16 cellular contexts compared by ENCODE assay signal in genomic region chr20:48805286-48805685, GRCh38. TPM values are rescaled to one million over a fixed set of nuclear protein-coding genes. Genes with fewer than 3 reads are reported as not detected.
DNase-seq lines count a peak whose midpoint lies in the region; ATAC-seq, FAIRE-seq and TF ChIP-seq lines count a peak whose summit lies in the region.
"Had no signal": no experiment of that assay in that cellular context is flagged by ENCODE, and none has a peak within 500 bp of the region (broad histone marks: within the 10 kb centered on the region; RNA-seq: fewer than 3 reads in every experiment).

No MANE protein-coding gene starts in this region.

- H3K4me3 ChIP-seq in CD4-positive, alpha-beta memory T cell (ENCODE audit: low read length in 2 of 2): no peak overlapping the region
- no peak overlapping the region for H3K4me3 ChIP-seq in heart right ventricle
- no peak overlapping the region for H3K4me3 ChIP-seq in spleen
- H3K4me3 ChIP-seq: SJCRH30 had no signal

- peaks cover 54 to 59% of the 10 kb centered on the region in 2 donors for H3K36me3 Mint-ChIP-seq in CD4-positive, alpha-beta memory T cell
- H3K36me3 Mint-ChIP-seq in activated CD4-positive, alpha-beta memory T cell treated with anti-CD3 and anti-CD28 coated beads for 36 hours: peaks cover 40% of the 10 kb centered on the region

- H3K27me3 ChIP-seq in CD4-positive, alpha-beta memory T cell (ENCODE audit: insufficient read depth, low read length): no peaks in the 10 kb centered on the region
- H3K27me3 ChIP-seq in heart right ventricle: no peaks in the 10 kb centered on the region
- H3K27me3 ChIP-seq in spleen (replicated peaks in 1 of 7): no peaks in the 10 kb centered on the region
- H3K27me3 ChIP-seq: BE2C, SJCRH30 had no signal

- H3K4me1 Mint-ChIP-seq in CD4-positive, alpha-beta memory T cell: peaks cover 63 to 100% (median 84%) of the 10 kb centered on the region in 4 donors
- H3K4me1 Mint-ChIP-seq in activated CD4-positive, alpha-beta memory T cell treated with anti-CD3 and anti-CD28 coated beads for 36 hours (ENCODE audit: low read depth): peaks cover 77% of the 10 kb centered on the region

- H3K36me3 ChIP-seq in CD4-positive, alpha-beta memory T cell (ENCODE audit: insufficient read depth, low read length): peaks cover 15% of the 10 kb centered on the region
- H3K36me3 ChIP-seq in heart right ventricle (peaks cover 0 to 19% (median 0%) of the 10 kb centered on the region in 9 donors), spleen (peaks cover 0 to 65% (median 3%) of the 10 kb centered on the region in 6 donors)
- H3K36me3 ChIP-seq: BE2C had no signal

- CTCF ChIA-PET in CD4-positive, alpha-beta memory T cell (lab: Charles Lee; ENCODE audit: partially characterized antibody): no interaction called here
- CTCF ChIA-PET in activated CD4-positive, alpha-beta memory T cell treated with anti-CD3 and anti-CD28 coated beads for 36 hours (lab: Charles Lee): interaction anchor here (1.0 kb wide), 1 partner anchor 170 kb away, joined by 3 read pairs; no protein-coding TSS in a partner anchor

- peak overlapping the region in 3 of 8 donors; percentile 17 to 35 (median 26) for H3K4me3 Mint-ChIP-seq in CD4-positive, alpha-beta memory T cell
- H3K4me3 Mint-ChIP-seq in activated CD4-positive, alpha-beta memory T cell treated with anti-CD3 and anti-CD28 coated beads for 36 hours: no peak overlapping the region

- H3K27me3 Mint-ChIP-seq in CD4-positive, alpha-beta memory T cell: no peaks in the 10 kb centered on the region
- H3K27me3 Mint-ChIP-seq in activated CD4-positive, alpha-beta memory T cell treated with anti-CD3 and anti-CD28 coated beads for 36 hours: no peaks in the 10 kb centered on the region

- FAIRE-seq in HTR-8/SVneo (lab: Jason Lieb, UNC): peak; percentile 48

- peaks cover 96% of the 10 kb centered on the region for H3K4me1 ChIP-seq in CD4-positive, alpha-beta memory T cell (ENCODE audit: insufficient read depth, low read length)
- H3K4me1 ChIP-seq in heart right ventricle: peaks cover 6 to 72% (median 29%) of the 10 kb centered on the region in 9 donors
- H3K4me1 ChIP-seq in spleen: peaks cover 9 to 98% (median 73%) of the 10 kb centered on the region in 6 donors
- H3K4me1 ChIP-seq: BE2C had no signal

- no peak for DNase-seq in CD4-positive, alpha-beta memory T cell
- no peak for DNase-seq in HTR-8/SVneo (ENCODE audit: insufficient read length, low spot score)
- peak in 1 of 2 donors; percentile 38 for DNase-seq in heart right ventricle
- DNase-seq in spleen: peak; percentile 40
- no peak for DNase-seq in left lobe of liver (ENCODE audit: low spot score)
- DNase-seq in activated CD4-positive, alpha-beta memory T cell treated with anti-CD3 and anti-CD28 coated beads for 36 hours: no peak
- DNase-seq: BE2C; GDM1; GOT3; NCI-H187; NCI-H226; NCI-H526 treated with DMSO at 0.1 percent for 48 hours; NK-92 treated with Interleukin-12 subunit alpha and Interleukin-12 subunit beta, amount 100 ng/mL, for 24 hours; SJCRH30 had no signal

- intact Hi-C loops in CD4-positive, alpha-beta memory T cell (cut with micrococcal nuclease): no loop called here
- intact Hi-C loops in heart right ventricle (cut with DNase I) (loop anchor here in 2 of 10 donors (5.0 kb wide), 3 partner anchors 108 to 867 kb away; no protein-coding TSS in a partner anchor), spleen (cut with DNase I; ENCODE audit: low total_unique reads) (no loop called here)
- intact Hi-C loops in activated CD4-positive, alpha-beta memory T cell treated with anti-CD3 and anti-CD28 coated beads for 36 hours (cut with micrococcal nuclease): no loop called here

- peak overlapping the region in 5 of 7 donors; percentile 30 to 86 (median 74) for H3K27ac Mint-ChIP-seq in CD4-positive, alpha-beta memory T cell
- no peak overlapping the region for H3K27ac Mint-ChIP-seq in activated CD4-positive, alpha-beta memory T cell treated with anti-CD3 and anti-CD28 coated beads for 36 hours

- H3K9me3 Mint-ChIP-seq in CD4-positive, alpha-beta memory T cell: peaks cover 0 to 6% (median under 1%) of the 10 kb centered on the region in 8 donors
- H3K9me3 Mint-ChIP-seq in activated CD4-positive, alpha-beta memory T cell treated with anti-CD3 and anti-CD28 coated beads for 36 hours: peaks cover 16% of the 10 kb centered on the region

- ATAC-seq in heart right ventricle: peak in 7 of 8 donors; percentile 6 to 53 (median 32)
- no peak for ATAC-seq in HG03095 (IDR thresholded peaks at IDR 0.05; ENCODE audit: unreplicated experiment)
- no peak for ATAC-seq in GM19035 (IDR thresholded peaks at IDR 0.05; ENCODE audit: unreplicated experiment)
- ATAC-seq in left lobe of liver: no peak

- POLR2A ChIA-PET in CD4-positive, alpha-beta memory T cell (lab: Charles Lee; ENCODE audit: partially characterized antibody): no interaction called here
- POLR2A ChIA-PET in activated CD4-positive, alpha-beta memory T cell treated with anti-CD3 and anti-CD28 coated beads for 36 hours (lab: Charles Lee): no interaction called here

- WGBS in heart right ventricle, 2 donors: 45 to 59% methylated on average over 8 of the region's 8 CpGs
- WGBS in spleen, 5 donors: 79 to 95% (median 84%) methylated on average over 4 to 8 of the region's 8 CpGs

- H3K27ac ChIP-seq in CD4-positive, alpha-beta memory T cell (ENCODE audit: low read depth, low read length): no peak overlapping the region
- H3K27ac ChIP-seq in heart right ventricle (no peak overlapping the region), spleen (peak overlapping the region in 1 of 8 donors; percentile 6)
- H3K27ac ChIP-seq: SJCRH30 had no signal

- peaks cover 0 to 7% of the 10 kb centered on the region in 2 donors for H3K9me3 ChIP-seq in CD4-positive, alpha-beta memory T cell (ENCODE audit: control insufficient read depth in 1 of 2, low read length in 2 of 2)
- H3K9me3 ChIP-seq in heart right ventricle (peaks cover 0 to 17% (median 0%) of the 10 kb centered on the region in 11 donors), spleen (peaks cover 0 to 15% (median 9%) of the 10 kb centered on the region in 8 donors)
- H3K9me3 ChIP-seq: BE2C had no signal

- no peak for TF ChIP-seq CTCF in heart right ventricle (IDR thresholded peaks at IDR 0.05)
- no peak for TF ChIP-seq CTCF in spleen (IDR thresholded peaks at IDR 0.05 in 8 of 11, conservative IDR thresholded peaks at IDR 0.05 in 3 of 11)

- TF ChIP-seq POLR2A in spleen (IDR thresholded peaks at IDR 0.05): no peak

RNA-seq across cellular contexts. Expression of gene PREX1, which starts 22.5 kb away (rescaled TPM):
- total RNA-seq in CD4-positive, alpha-beta memory T cell: 100 to 1,000 TPM; 164 to 165 TPM
- 10 to 100 TPM; 10.6 to 79.6 TPM for polyA plus RNA-seq in CD4-positive, alpha-beta memory T cell
- total RNA-seq in heart right ventricle (10 to 100 TPM in 4 of 10 donors, 1 to 10 TPM in 6; 4.6 to 23.4 (median 8.5) TPM), spleen (100 to 1,000 TPM; 116 to 279 (median 166) TPM), left lobe of liver (5.8 TPM)
- polyA plus RNA-seq in heart right ventricle (10 to 100 TPM in 1 of 2 donors, 1 to 10 TPM in 1; 9.0 to 11.9 TPM), spleen (10 to 100 TPM; 36.7 to 76.7 (median 49.7) TPM)
- 10 to 100 TPM; 91.5 to 92.8 TPM for total RNA-seq in activated CD4-positive, alpha-beta memory T cell treated with anti-CD3 and anti-CD28 coated beads for 36 hours

Comparison
In these comparisons a context has a peak if more than half of its experiments do, and no peak if none do; other contexts are left out.
1. ATAC-seq: peak in heart right ventricle (7 of 8); none in HG03095 (single experiment), GM19035 (single experiment) and left lobe of liver (single experiment).